Comparison of ENCODE assay signal across 8 cellular contexts in genomic region chr18:79068946-79069791, GRCh38.
DNase-seq lines count a peak whose midpoint lies in the region; ATAC-seq lines count a peak whose summit lies in the region.

ATP9B (plus strand) TSS chr18:79069394; CDS start chr18:79069411, 17 bp downstream.

- H3K27me3 ChIP-seq in layer of hippocampus (ENCODE audit: control insufficient read depth, insufficient read depth, low read length), result no peaks in the 10 kb centered on the region

- ATAC-seq in GM19043 (IDR thresholded peaks at IDR 0.05; ENCODE audit: low read depth, unreplicated experiment) (peak; percentile 83), HG03378 (IDR thresholded peaks at IDR 0.05; ENCODE audit: unreplicated experiment) (peak; percentile 71)

- H3K27ac ChIP-seq in cingulate gyrus (ENCODE audit: low read depth, low read length) (peak within 1 kb of the TSS; percentile 86), layer of hippocampus (ENCODE audit: low read depth, low read length) (peak within 1 kb of the TSS; percentile 87)

- DNase-seq in Ammon's horn (ENCODE audit: low spot score) (peak; percentile 99), NCI-H524 treated with DMSO at 0.1 percent for 48 hours (lab: John Stamatoyannopoulos, UW) (peak; percentile 56)
- peak; percentile 99 to 100 for DNase-seq in activated CD4-positive, alpha-beta T cell treated with anti-CD3 and anti-CD28 coated beads for 4 hours
- peak; percentile 98 to 99 for DNase-seq in stimulated activated CD4-positive, alpha-beta T cell treated with anti-CD3 and anti-CD28 coated beads, Interleukin-1b, Interleukin-23, amount 100 ng/mL, for 4 hours (ENCODE audit: low read depth in 2 of 2)

Comparison
In these comparisons a context has a peak if more than half of its experiments do, and no peak if none do; other contexts are left out.
1. Peak in every context shown above with its lines: DNase-seq, ATAC-seq and H3K27ac ChIP-seq.